8 cellular contexts compared by ENCODE assay signal in the genomic region with DNA sequence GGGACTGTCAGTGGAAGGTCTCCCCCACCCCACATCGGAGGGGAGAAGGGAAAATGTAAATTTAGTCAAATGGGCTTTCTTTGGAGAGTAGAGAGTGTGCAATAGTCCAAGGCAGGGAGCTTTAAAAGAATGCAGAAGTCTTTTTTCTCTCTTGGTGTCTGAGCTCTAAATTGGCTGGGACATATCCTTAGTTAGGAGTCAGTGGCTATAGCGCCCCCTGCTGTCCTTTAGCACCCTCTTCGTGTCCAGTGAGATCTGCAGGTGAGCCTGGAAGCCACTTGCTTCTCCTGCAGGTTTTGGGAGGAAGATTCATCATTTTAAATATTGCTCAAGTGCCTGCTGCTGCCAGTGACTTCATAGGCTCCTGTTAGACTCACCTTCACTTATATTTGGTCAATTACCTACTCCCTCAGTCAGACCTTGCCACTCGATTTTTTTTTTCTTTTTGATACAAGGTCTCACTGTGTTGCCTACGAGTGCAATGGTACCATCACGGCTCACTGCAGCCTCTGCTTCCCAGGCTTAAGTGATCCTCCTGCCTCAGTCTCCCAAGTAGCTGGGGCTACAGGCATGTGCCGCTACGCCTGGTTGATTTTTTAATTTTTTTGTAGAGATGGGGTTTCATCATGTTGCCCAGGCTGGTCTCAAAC.
DNase-seq lines count a peak whose midpoint lies in the region; ATAC-seq and TF ChIP-seq lines count a peak whose summit lies in the region.

No MANE protein-coding gene starts in this region.

- H3K9me3 ChIP-seq in SJCRH30 (replicated peaks) (no peaks in the 10 kb centered on the region), upper lobe of right lung (no peaks in the 10 kb centered on the region)

- H3K36me3 ChIP-seq in SJCRH30 (no peaks in the 10 kb centered on the region), upper lobe of right lung (no peaks in the 10 kb centered on the region)

- no peaks in the 10 kb centered on the region for H3K27me3 ChIP-seq in SJCRH30
- no peaks in the 10 kb centered on the region for H3K27me3 ChIP-seq in upper lobe of right lung

- DNase-seq in GDM1 (lab: John Stamatoyannopoulos, UW) (peak; percentile 85), Kasumi-1 (lab: John Stamatoyannopoulos, UW) (peak; percentile 72 to 83), SJCRH30 (peak; percentile 54 to 77), glomerular visceral epithelial cell (ENCODE audit: extremely low spot score) (peak; percentile 41), posterior cingulate gyrus (peak; percentile 46 to 96 (median 85)), upper lobe of right lung (peak; percentile 79)
- DNase-seq in activated naive CD4-positive, alpha-beta T cell treated with Interleukin-2 at 50 U/mL for 16 hours: peak; percentile 82

- H3K4me1 ChIP-seq in SJCRH30 (no peaks in the 10 kb centered on the region), upper lobe of right lung (peaks cover 3% of the 10 kb centered on the region)

- ATAC-seq in upper lobe of right lung (peak; percentile 90), HG02981 (IDR thresholded peaks at IDR 0.05; ENCODE audit: unreplicated experiment) (no peak)

- no peak overlapping the region for H3K27ac ChIP-seq in SJCRH30
- H3K27ac ChIP-seq in upper lobe of right lung: no peak overlapping the region

- peak; percentile 80 for TF ChIP-seq CTCF in upper lobe of right lung (IDR thresholded peaks at IDR 0.05)

- intact Hi-C loops in posterior cingulate gyrus (cut with DNase I) (loop anchor here (1.0 kb wide), 1 partner anchor 209 kb away; no protein-coding TSS in a partner anchor), upper lobe of right lung (cut with DNase I) (loop anchor here (10.0 kb wide), 1 partner anchor 216 kb away; no protein-coding TSS in a partner anchor)

- H3K4me3 ChIP-seq in SJCRH30: no peak overlapping the region
- H3K4me3 ChIP-seq in upper lobe of right lung: no peak overlapping the region
